In the genomic region with DNA sequence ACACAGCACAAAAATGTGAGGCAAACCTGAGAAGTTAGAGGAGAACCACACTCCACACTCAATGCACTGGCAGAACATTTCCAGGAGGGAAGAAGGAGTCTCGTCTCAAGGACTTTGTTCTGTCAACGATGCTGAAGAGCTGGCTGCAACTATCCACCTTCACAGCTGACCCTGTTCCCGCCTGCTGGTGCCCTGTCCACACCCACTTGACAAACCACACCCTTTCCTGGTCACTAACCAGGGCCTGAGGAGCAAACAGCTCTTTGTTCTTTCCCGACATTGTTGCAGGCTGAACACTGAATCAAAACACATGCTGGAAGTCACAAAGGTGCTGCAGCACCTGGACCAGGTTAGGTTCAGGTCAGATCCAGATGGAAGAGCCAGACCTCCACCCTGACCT, we compare ENCODE assay signal across 17 cellular contexts.
DNase-seq lines count a peak whose midpoint lies in the region; ATAC-seq, FAIRE-seq and TF ChIP-seq lines count a peak whose summit lies in the region.
"Had no signal": no experiment of that assay in that cellular context is flagged by ENCODE, and none has a peak within 500 bp of the region (broad histone marks: within the 10 kb centered on the region; RNA-seq: fewer than 3 reads in every experiment).

No MANE protein-coding gene starts in this region.

- H3K4me1 ChIP-seq in right atrium auricular region (no peaks in the 10 kb centered on the region), heart right ventricle (peaks cover 0 to 5% (median 0%) of the 10 kb centered on the region in 9 donors), small intestine (ENCODE audit: control insufficient read depth in 2 of 2, insufficient read depth in 1 of 2, low read depth in 1 of 2, low read length in 1 of 2) (no peaks in the 10 kb centered on the region)

- no peak overlapping the region for H3K27ac ChIP-seq in right atrium auricular region
- no peak overlapping the region for H3K27ac ChIP-seq in heart right ventricle
- no peak overlapping the region for H3K27ac ChIP-seq in small intestine (ENCODE audit: low read depth in 1 of 2, low read length in 1 of 2)
- H3K27ac ChIP-seq: GM23248 had no signal

- intact Hi-C loops in Right ventricle myocardium inferior (cut with DNase I) (no loop called here), heart right ventricle (cut with DNase I) (loop anchor here in 1 of 10 donors (10.0 kb wide), 1 partner anchor 93 kb away; no protein-coding TSS in a partner anchor)

- no peaks in the 10 kb centered on the region for H3K9me3 ChIP-seq in right atrium auricular region
- no peaks in the 10 kb centered on the region for H3K9me3 ChIP-seq in heart right ventricle
- H3K9me3 ChIP-seq in small intestine (ENCODE audit: control insufficient read depth, low read depth): no peaks in the 10 kb centered on the region

- no peaks in the 10 kb centered on the region for H3K27me3 ChIP-seq in right atrium auricular region
- H3K27me3 ChIP-seq in heart right ventricle: peaks cover 0 to 5% (median 0%) of the 10 kb centered on the region in 7 donors
- H3K27me3 ChIP-seq in small intestine (ENCODE audit: control insufficient read depth in 2 of 2, insufficient read depth in 2 of 2, low read length in 2 of 2): no peaks in the 10 kb centered on the region

- ATAC-seq in Right ventricle myocardium inferior (peak; percentile 95), heart right ventricle (peak in 5 of 8 donors; percentile 38 to 83 (median 70))

- WGBS in heart right ventricle, 2 donors: 14 to 20% methylated on average over 4 of the region's 4 CpGs
- 11 to 34% (median 26%) methylated on average over 4 of the region's 4 CpGs for WGBS in small intestine, 3 donors

- DNase-seq in Right ventricle myocardium inferior (ENCODE audit: missing footprints): no peak
- DNase-seq in right atrium auricular region (ENCODE audit: low spot score): no peak
- DNase-seq in NCI-H774 (lab: John Stamatoyannopoulos, UW): peak; percentile 6
- DNase-seq in heart right ventricle: no peak
- peak; percentile 24 for DNase-seq in small intestine
- DNase-seq in islet precursor cell: no peak
- no peak for DNase-seq in NK-92 (lab: John Stamatoyannopoulos, UW; ENCODE audit: unreplicated experiment)
- no peak for DNase-seq in activated gamma-delta T cell treated with Interleukin-2 at 50 U/mL for 16 hours
- DNase-seq: 8988T, COR-L47, DMS 273 treated with DMSO at 0.1 percent for 48 hours, GM23248, NCI-H1105, NCI-H1930, NCI-H2171, NCI-H526, OCI-M1 had no signal

- H3K4me3 ChIP-seq in right atrium auricular region: no peak overlapping the region
- H3K4me3 ChIP-seq in heart right ventricle: no peak overlapping the region
- no peak overlapping the region for H3K4me3 ChIP-seq in small intestine (ENCODE audit: low read depth in 1 of 2, low read length in 2 of 2)
- H3K4me3 ChIP-seq: GM23248 had no signal

- H3K36me3 ChIP-seq in right atrium auricular region (no peaks in the 10 kb centered on the region), heart right ventricle (no peaks in the 10 kb centered on the region), small intestine (ENCODE audit: control insufficient read depth in 2 of 2, insufficient read depth in 2 of 2, low read length in 2 of 2) (no peaks in the 10 kb centered on the region)

- no peak for TF ChIP-seq CTCF in right atrium auricular region (IDR thresholded peaks at IDR 0.05)
- TF ChIP-seq CTCF in heart right ventricle (IDR thresholded peaks at IDR 0.05): no peak

- FAIRE-seq in small intestine (lab: Jason Lieb, UNC): no peak

Comparison
In these comparisons a context has a peak if more than half of its experiments do, and no peak if none do; other contexts are left out.
1. DNase-seq: peak in NCI-H774 (single experiment) and small intestine (single experiment); none in Right ventricle myocardium inferior (single experiment), right atrium auricular region (single experiment), heart right ventricle (0 of 2), islet precursor cell (single experiment), NK-92 (single experiment) and activated gamma-delta T cell treated with Interleukin-2 at 50 U/mL for 16 hours (single experiment).